In genomic region chr16:3009568-3010390, GRCh38 we compare ENCODE assay signal across 13 cellular contexts. TPM values are rescaled to one million over a fixed set of nuclear protein-coding genes. Genes with fewer than 3 reads are reported as not detected.
DNase-seq lines count a peak whose midpoint lies in the region; ATAC-seq and TF ChIP-seq lines count a peak whose summit lies in the region.
"Had no signal": no experiment of that assay in that cellular context is flagged by ENCODE, and none has a peak within 500 bp of the region (broad histone marks: within the 10 kb centered on the region; RNA-seq: fewer than 3 reads in every experiment).

No MANE protein-coding gene starts in this region.

- no peaks in the 10 kb centered on the region for H3K36me3 Mint-ChIP-seq in activated naive CD8-positive, alpha-beta T cell treated with anti-CD3 and anti-CD28 coated beads for 36 hours

- H3K27me3 Mint-ChIP-seq in activated naive CD8-positive, alpha-beta T cell treated with anti-CD3 and anti-CD28 coated beads for 36 hours: peaks cover 24% of the 10 kb centered on the region

- H3K27me3 ChIP-seq in HUES6 (ENCODE audit: control insufficient read depth, insufficient read depth, low read length): peaks cover 41% of the 10 kb centered on the region
- peaks cover 70% of the 10 kb centered on the region for H3K27me3 ChIP-seq in ectodermal cell (ENCODE audit: control insufficient read depth, insufficient read depth, low read length, poor library complexity, severe bottlenecking)
- peaks cover 89 to 93% of the 10 kb centered on the region in 2 experiments for H3K27me3 ChIP-seq in mesenchymal stem cell (ENCODE audit: control insufficient read depth in 1 of 2, insufficient read depth in 1 of 2, low read length in 2 of 2)

- no peak overlapping the region for H2BK15ac ChIP-seq in mesenchymal stem cell (ENCODE audit: low read depth, poor library complexity, severe bottlenecking)

- H3K27ac ChIP-seq in C4-2B (peak overlapping the region; percentile 25; the same call in 1 of the 2 replicates), HUES6 (ENCODE audit: low read depth, low read length) (peak overlapping the region; percentile 95), ectodermal cell (ENCODE audit: insufficient read depth, low read depth, low read length, poor library complexity, severe bottlenecking) (no peak overlapping the region), mesenchymal stem cell (ENCODE audit: low read length, poor library complexity, severe bottlenecking) (no peak overlapping the region)
- H3K27ac ChIP-seq: KMS-11, vagina had no signal

- no peaks in the 10 kb centered on the region for H3K79me1 ChIP-seq in mesenchymal stem cell (replicated peaks; ENCODE audit: low read length, poor library complexity, severe bottlenecking)

- H3K4me1 ChIP-seq in HUES6 (ENCODE audit: control insufficient read depth, insufficient read depth, low read length): peaks cover 76% of the 10 kb centered on the region
- H3K4me1 ChIP-seq in ectodermal cell (ENCODE audit: control insufficient read depth, insufficient read depth, low read length): peaks cover 35% of the 10 kb centered on the region
- H3K4me1 ChIP-seq in mesenchymal stem cell (ENCODE audit: control insufficient read depth, insufficient read depth, low read depth, low read length): peaks cover 32% of the 10 kb centered on the region

- H3K4me3 ChIP-seq in HUES6 (ENCODE audit: low read depth, low read length) (peak overlapping the region; percentile 50), ectodermal cell (ENCODE audit: insufficient read depth, low read depth, low read length) (peak overlapping the region; percentile 6), mesenchymal stem cell (ENCODE audit: insufficient read depth in 1 of 2, low read depth in 1 of 2, low read length in 2 of 2) (no peak overlapping the region)
- H3K4me3 ChIP-seq: vagina had no signal

- no peaks in the 10 kb centered on the region for H3K9me3 ChIP-seq in HUES6 (ENCODE audit: control insufficient read depth, insufficient read depth, low read depth, low read length)
- H3K9me3 ChIP-seq in ectodermal cell (ENCODE audit: control insufficient read depth, low read length): no peaks in the 10 kb centered on the region
- H3K9me3 ChIP-seq in mesenchymal stem cell (ENCODE audit: control insufficient read depth, low read length): no peaks in the 10 kb centered on the region
- H3K9me3 ChIP-seq: vagina had no signal

- ATAC-seq in HG03457 (IDR thresholded peaks at IDR 0.05; ENCODE audit: unreplicated experiment): no peak
- ATAC-seq: effector memory CD8-positive, alpha-beta T cell had no signal

- no peaks in the 10 kb centered on the region for H3K9me3 Mint-ChIP-seq in activated naive CD8-positive, alpha-beta T cell treated with anti-CD3 and anti-CD28 coated beads for 36 hours
- H3K9me3 Mint-ChIP-seq: effector memory CD8-positive, alpha-beta T cell had no signal

- no peak overlapping the region for H3K27ac Mint-ChIP-seq in activated naive CD8-positive, alpha-beta T cell treated with anti-CD3 and anti-CD28 coated beads for 36 hours
- H3K27ac Mint-ChIP-seq: effector memory CD8-positive, alpha-beta T cell had no signal

- H3K14ac ChIP-seq in mesenchymal stem cell (ENCODE audit: low read length in 2 of 2): no peak overlapping the region

- no peak overlapping the region for H4K8ac ChIP-seq in mesenchymal stem cell (ENCODE audit: low read length)

- H3K4me1 Mint-ChIP-seq in activated naive CD8-positive, alpha-beta T cell treated with anti-CD3 and anti-CD28 coated beads for 36 hours: peaks cover 21% of the 10 kb centered on the region

- no peak overlapping the region for H2AFZ ChIP-seq in mesenchymal stem cell (ENCODE audit: low read depth, low read length)

- H3K36me3 ChIP-seq in HUES6 (ENCODE audit: control insufficient read depth, insufficient read depth, low read length) (peaks cover 1% of the 10 kb centered on the region), ectodermal cell (ENCODE audit: control insufficient read depth, insufficient read depth, low read length) (no peaks in the 10 kb centered on the region), mesenchymal stem cell (ENCODE audit: control insufficient read depth in 1 of 2, insufficient read depth in 2 of 2, low read depth in 1 of 2, low read length in 2 of 2) (no peaks in the 10 kb centered on the region)
- H3K36me3 ChIP-seq: vagina had no signal

- no peak overlapping the region for H2AK5ac ChIP-seq in mesenchymal stem cell (ENCODE audit: low read length, severe bottlenecking)

- no peak overlapping the region for H2BK5ac ChIP-seq in mesenchymal stem cell (ENCODE audit: low read depth, low read length, poor library complexity, severe bottlenecking)

- H2BK12ac ChIP-seq in mesenchymal stem cell (ENCODE audit: low read length in 2 of 2): no peak overlapping the region

- H4K91ac ChIP-seq in mesenchymal stem cell (ENCODE audit: low read length): no peak overlapping the region

- no peak overlapping the region for H3K4ac ChIP-seq in mesenchymal stem cell (ENCODE audit: low read depth in 1 of 2, low read length in 2 of 2)

- no peak for TF ChIP-seq CTCF in C4-2B (conservative IDR thresholded peaks at IDR 0.05)

- no peak overlapping the region for H2BK120ac ChIP-seq in mesenchymal stem cell (ENCODE audit: low read depth, low read length)

- no peak overlapping the region for H3K18ac ChIP-seq in mesenchymal stem cell (ENCODE audit: low read depth in 1 of 2, low read length in 2 of 2)

- H3K4me2 ChIP-seq in mesenchymal stem cell (ENCODE audit: low read length, poor library complexity, severe bottlenecking): no peak overlapping the region
- H3K4me2 ChIP-seq: KMS-11 had no signal

- DNase-seq in mesenchymal stem cell: peak; percentile 30
- no peak for DNase-seq in D341Med (ENCODE audit: low spot score)
- no peak for DNase-seq in DMS153 (lab: John Stamatoyannopoulos, UW)
- DNase-seq in activated naive CD8-positive, alpha-beta T cell treated with anti-CD3 and anti-CD28 coated beads for 36 hours: no peak
- DNase-seq: amygdala; effector memory CD8-positive, alpha-beta T cell; small intestine had no signal

- H3K9ac ChIP-seq in HUES6 (ENCODE audit: low read length) (peak overlapping the region; percentile 95), mesenchymal stem cell (ENCODE audit: low read length) (no peak overlapping the region)
- H3K9ac ChIP-seq: KMS-11 had no signal

- no peak overlapping the region for H3K4me3 Mint-ChIP-seq in activated naive CD8-positive, alpha-beta T cell treated with anti-CD3 and anti-CD28 coated beads for 36 hours

- WGBS in ectodermal cell, 2 experiments: 22 to 24% methylated on average over 21 of the region's 21 CpGs
- 19% methylated on average over 19 of the region's 21 CpGs for WGBS in mesenchymal stem cell

- H3K23ac ChIP-seq in mesenchymal stem cell (ENCODE audit: low read length in 2 of 2): no peak overlapping the region

RNA-seq across cellular contexts. Expression of gene CLDN9, which starts 2.9 kb away (rescaled TPM):
- not detected for polyA plus RNA-seq in ectodermal cell (2013, experiment 1 of 4)
- polyA plus RNA-seq in ectodermal cell (2013, experiment 2 of 4): 0.09 TPM
- not detected for polyA plus RNA-seq in ectodermal cell (2013, experiment 3 of 4)
- polyA plus RNA-seq in ectodermal cell (2013, experiment 4 of 4): not detected
- not detected for polyA plus RNA-seq in mesenchymal stem cell (2013, experiment 1 of 2)
- polyA plus RNA-seq in mesenchymal stem cell (2013, experiment 2 of 2): not detected
- total RNA-seq in activated naive CD8-positive, alpha-beta T cell treated with anti-CD3 and anti-CD28 coated beads for 36 hours: not detected
- total RNA-seq: vagina had no signal

RNA-seq across cellular contexts. Expression of gene CLDN6, which starts 8.2 kb away (rescaled TPM):
- 119 TPM for polyA plus RNA-seq in ectodermal cell (2013, experiment 1 of 4)
- polyA plus RNA-seq in ectodermal cell (2013, experiment 2 of 4): 120 TPM
- polyA plus RNA-seq in ectodermal cell (2013, experiment 3 of 4): 83.0 TPM
- polyA plus RNA-seq in ectodermal cell (2013, experiment 4 of 4): 94.7 TPM
- 0.04 TPM for polyA plus RNA-seq in mesenchymal stem cell (2013, experiment 1 of 2)
- 0.14 TPM for polyA plus RNA-seq in mesenchymal stem cell (2013, experiment 2 of 2)
- not detected for total RNA-seq in activated naive CD8-positive, alpha-beta T cell treated with anti-CD3 and anti-CD28 coated beads for 36 hours
- total RNA-seq: vagina had no signal

RNA-seq across cellular contexts. Expression of gene TNFRSF12A, which starts 10.4 kb away (rescaled TPM):
- 13.1 TPM for polyA plus RNA-seq in ectodermal cell (2013, experiment 1 of 4)
- 10.8 TPM for polyA plus RNA-seq in ectodermal cell (2013, experiment 2 of 4)
- polyA plus RNA-seq in ectodermal cell (2013, experiment 3 of 4): 11.1 TPM
- polyA plus RNA-seq in ectodermal cell (2013, experiment 4 of 4): 10.4 TPM
- polyA plus RNA-seq in mesenchymal stem cell (2013, experiment 1 of 2): 95.1 TPM
- polyA plus RNA-seq in mesenchymal stem cell (2013, experiment 2 of 2): 95.0 TPM
- total RNA-seq in activated naive CD8-positive, alpha-beta T cell treated with anti-CD3 and anti-CD28 coated beads for 36 hours: 1 to 10 TPM; 1.2 to 1.5 TPM

RNA-seq across cellular contexts. Expression of gene HCFC1R1, which starts 14.0 kb away (rescaled TPM):
- 68.4 TPM for polyA plus RNA-seq in ectodermal cell (2013, experiment 1 of 4)
- polyA plus RNA-seq in ectodermal cell (2013, experiment 2 of 4): 63.6 TPM
- polyA plus RNA-seq in ectodermal cell (2013, experiment 3 of 4): 67.7 TPM
- polyA plus RNA-seq in ectodermal cell (2013, experiment 4 of 4): 72.9 TPM
- polyA plus RNA-seq in mesenchymal stem cell (2013, experiment 1 of 2): 159 TPM
- polyA plus RNA-seq in mesenchymal stem cell (2013, experiment 2 of 2): 165 TPM
- 10 to 100 TPM; 23.4 to 23.7 TPM for total RNA-seq in activated naive CD8-positive, alpha-beta T cell treated with anti-CD3 and anti-CD28 coated beads for 36 hours

RNA-seq across cellular contexts. Expression of gene THOC6, which starts 14.1 kb away (rescaled TPM):
- polyA plus RNA-seq in ectodermal cell (2013, experiment 1 of 4): 42.3 TPM
- polyA plus RNA-seq in ectodermal cell (2013, experiment 2 of 4): 41.4 TPM
- polyA plus RNA-seq in ectodermal cell (2013, experiment 3 of 4): 33.2 TPM
- polyA plus RNA-seq in ectodermal cell (2013, experiment 4 of 4): 36.6 TPM
- 11.3 TPM for polyA plus RNA-seq in mesenchymal stem cell (2013, experiment 1 of 2)
- polyA plus RNA-seq in mesenchymal stem cell (2013, experiment 2 of 2): 11.1 TPM
- 10 to 100 TPM; 48.7 to 53.1 TPM for total RNA-seq in activated naive CD8-positive, alpha-beta T cell treated with anti-CD3 and anti-CD28 coated beads for 36 hours

Comparison
In these comparisons a context has a peak if more than half of its experiments do, and no peak if none do; other contexts are left out.
1. H3K27ac ChIP-seq: peak in C4-2B (single experiment) and HUES6 (single experiment); none in ectodermal cell (single experiment) and mesenchymal stem cell (single experiment).
2. H3K4me3 ChIP-seq: peak in HUES6 (single experiment) and ectodermal cell (single experiment); none in mesenchymal stem cell (0 of 2).